30 cellular contexts compared by ENCODE assay signal in genomic region chr11:60357771-60358170, GRCh38. TPM values are rescaled to one million over a fixed set of nuclear protein-coding genes. Genes with fewer than 3 reads are reported as not detected.
"Had no signal": no experiment of that assay in that cellular context is flagged by ENCODE, and none has a peak within 500 bp of the region (broad histone marks: within the 10 kb centered on the region; RNA-seq: fewer than 3 reads in every experiment).

No MANE protein-coding gene starts in this region.

- H3K9me3 Mint-ChIP-seq: central memory CD8-positive, alpha-beta T cell; effector memory CD8-positive, alpha-beta T cell; natural killer cell treated with Interleukin-12 subunit alpha and Interleukin-12 subunit beta and Interleukin-15 and Interleukin-18, amount 100 ng/mL, for 72 hours; type B pancreatic cell had no signal

- H3K27ac Mint-ChIP-seq: activated CD8-positive, alpha-beta T cell treated with anti-CD3 and anti-CD28 coated beads, Interleukin-2, amount 10 ng/mL, durations not matched to agents 7 days and 5 days; activated naive CD4-positive, alpha-beta T cell treated with anti-CD3 and anti-CD28 coated beads, Interleukin-2, amount 50 U/mL, for 24 hours; effector memory CD8-positive, alpha-beta T cell; mesothelial cell of epicardium; natural killer cell treated with Interleukin-12 subunit alpha and Interleukin-12 subunit beta and Interleukin-15 and Interleukin-18, amount 100 ng/mL, for 72 hours; progenitor cell of endocrine pancreas; type B pancreatic cell had no signal

- H3K4me1 ChIP-seq: adrenal gland, left ventricle myocardium inferior had no signal

- H3K4me3 ChIP-seq: adrenal gland, dorsolateral prefrontal cortex, left ventricle myocardium inferior, thoracic aorta had no signal

- H3K9me3 ChIP-seq: thoracic aorta had no signal

- H3K4me1 Mint-ChIP-seq: activated naive CD4-positive, alpha-beta T cell treated with anti-CD3 and anti-CD28 coated beads, Interleukin-2, amount 50 U/mL, for 24 hours; central memory CD8-positive, alpha-beta T cell; mesothelial cell of epicardium had no signal

- H3K27ac ChIP-seq: adrenal gland, dorsolateral prefrontal cortex, left ventricle myocardium inferior, thoracic aorta, WERI-Rb-1 had no signal

- ATAC-seq: activated CD8-positive, alpha-beta T cell treated with anti-CD3 and anti-CD28 coated beads, Interleukin-2, amount 10 ng/mL, durations not matched to agents 7 days and 5 days; effector memory CD8-positive, alpha-beta T cell; esophagus mucosa; natural killer cell treated with Interleukin-12 subunit alpha and Interleukin-12 subunit beta and Interleukin-15 and Interleukin-18, amount 100 ng/mL, for 72 hours had no signal

- DNase-seq: activated CD4-positive, alpha-beta T cell treated with anti-CD3 and anti-CD28 coated beads for 1 hour; activated CD4-positive, alpha-beta T cell treated with anti-CD3 and anti-CD28 coated beads, Interleukin-2, amount 50 U/mL, for 1 hour; activated CD8-positive, alpha-beta T cell treated with anti-CD3 and anti-CD28 coated beads, Interleukin-2, amount 10 ng/mL, durations not matched to agents 7 days and 5 days; activated gamma-delta T cell treated with Interleukin-2 at 50 U/mL for 16 hours; activated T-cell treated with anti-CD3 and anti-CD28 coated beads, Interleukin-2, amount 50 U/mL, for 1 hour; adrenal gland; dorsolateral prefrontal cortex; effector memory CD8-positive, alpha-beta T cell; foreskin melanocyte; hippocampal formation; left ventricle myocardium inferior; retina; stimulated activated CD4-positive, alpha-beta T cell treated with anti-CD3 and anti-CD28 coated beads, Interleukin-2, amount 100 ng/mL, for 48 hours; stimulated activated CD8-positive, alpha-beta memory T cell treated with anti-CD3 and anti-CD28 coated beads, Interleukin-4, amount 100 ng/mL, for 48 hours; stimulated activated naive CD4-positive, alpha-beta T cell treated with Interleukin-2 at 50 U/mL for 16 hours; WERI-Rb-1 had no signal

- FAIRE-seq: astrocyte, colon, endothelial cell of umbilical vein had no signal

- H3K36me3 ChIP-seq: adrenal gland, left ventricle myocardium inferior, thoracic aorta, WERI-Rb-1 had no signal

- H3K27me3 Mint-ChIP-seq: progenitor cell of endocrine pancreas, type B pancreatic cell had no signal

- H3K27me3 ChIP-seq: adrenal gland had no signal

- H3K4me3 Mint-ChIP-seq: activated CD8-positive, alpha-beta T cell treated with anti-CD3 and anti-CD28 coated beads, Interleukin-2, amount 10 ng/mL, durations not matched to agents 7 days and 5 days; activated naive CD4-positive, alpha-beta T cell treated with anti-CD3 and anti-CD28 coated beads, Interleukin-2, amount 50 U/mL, for 24 hours; central memory CD8-positive, alpha-beta T cell; effector memory CD8-positive, alpha-beta T cell; mesothelial cell of epicardium; natural killer cell treated with Interleukin-12 subunit alpha and Interleukin-12 subunit beta and Interleukin-15 and Interleukin-18, amount 100 ng/mL, for 72 hours; type B pancreatic cell had no signal

- H3K36me3 Mint-ChIP-seq: activated naive CD4-positive, alpha-beta T cell treated with anti-CD3 and anti-CD28 coated beads, Interleukin-2, amount 50 U/mL, for 24 hours; mesothelial cell of epicardium; natural killer cell treated with Interleukin-12 subunit alpha and Interleukin-12 subunit beta and Interleukin-15 and Interleukin-18, amount 100 ng/mL, for 72 hours; type B pancreatic cell had no signal

RNA-seq across cellular contexts. Expression of gene MS4A7, which starts 20.6 kb away (rescaled TPM):
- total RNA-seq: activated CD8-positive, alpha-beta T cell treated with anti-CD3 and anti-CD28 coated beads, Interleukin-2, amount 10 ng/mL, durations not matched to agents 7 days and 5 days; astrocyte; endothelial cell of umbilical vein; lung microvascular endothelial cell; mesothelial cell of epicardium; osteocyte; progenitor cell of endocrine pancreas; T-helper 2 cell treated with Interferon-gamma antibody and Interleukin-4, amounts not matched to agents 100 ng/mL and 5 ng/mL, for 36 hours had no signal

RNA-seq across cellular contexts. Expression of gene MS4A6E, which starts 30.7 kb away (rescaled TPM):
- total RNA-seq: activated CD8-positive, alpha-beta T cell treated with anti-CD3 and anti-CD28 coated beads, Interleukin-2, amount 10 ng/mL, durations not matched to agents 7 days and 5 days; adrenal gland; astrocyte; dorsolateral prefrontal cortex; endothelial cell of umbilical vein; esophagus mucosa; left ventricle myocardium inferior; lung microvascular endothelial cell; mesothelial cell of epicardium; natural killer cell treated with Interleukin-12 subunit alpha and Interleukin-12 subunit beta and Interleukin-15 and Interleukin-18, amount 100 ng/mL, for 72 hours; osteocyte; progenitor cell of endocrine pancreas; T-helper 2 cell treated with Interferon-gamma antibody and Interleukin-4, amounts not matched to agents 100 ng/mL and 5 ng/mL, for 36 hours; thoracic aorta had no signal
- polyA plus RNA-seq: endothelial cell of umbilical vein had no signal

RNA-seq across cellular contexts. Expression of gene MS4A14, which starts 38.5 kb away (rescaled TPM):
- total RNA-seq: activated CD8-positive, alpha-beta T cell treated with anti-CD3 and anti-CD28 coated beads, Interleukin-2, amount 10 ng/mL, durations not matched to agents 7 days and 5 days; astrocyte; endothelial cell of umbilical vein; lung microvascular endothelial cell; mesothelial cell of epicardium; osteocyte; progenitor cell of endocrine pancreas; T-helper 2 cell treated with Interferon-gamma antibody and Interleukin-4, amounts not matched to agents 100 ng/mL and 5 ng/mL, for 36 hours had no signal
- polyA plus RNA-seq: endothelial cell of umbilical vein had no signal
